1 cellular context compared by ENCODE assay signal in genomic region chr18:79519751-79520472, GRCh38.
TF ChIP-seq lines count a peak whose summit lies in the region.

No MANE protein-coding gene starts in this region.

TF ChIP-seq in K562, 482 proteins besides CTCF, POLR2A, EP300 and RAD21 (continued from another document and continues in another):
- no peak for TF ChIP-seq MBD1 (CRISPR knock-in tag; IDR thresholded peaks at IDR 0.05)
- TF ChIP-seq TARDBP (IDR thresholded peaks at IDR 0.05): no peak
- no peak for TF ChIP-seq ZNF655 (CRISPR knock-in tag; IDR thresholded peaks at IDR 0.05)
- no peak for TF ChIP-seq RBM39 (optimal IDR thresholded peaks at IDR 0.05; ENCODE audit: low read depth, low read length)
- no peak for TF ChIP-seq SIRT6 (IDR thresholded peaks at IDR 0.05; ENCODE audit: low read depth, low read length)
- no peak for TF ChIP-seq DMBX1 (CRISPR knock-in tag; IDR thresholded peaks at IDR 0.05; ENCODE audit: borderline replicate concordance)
- no peak for TF ChIP-seq ZNF431 (CRISPR knock-in tag; IDR thresholded peaks at IDR 0.05)
- TF ChIP-seq GTF2B (IDR thresholded peaks at IDR 0.05; ENCODE audit: extremely low read depth, insufficient read length): no peak
- 0 out of 2 replicates have a peak, but pooled peaks have one; percentile 41 for TF ChIP-seq TEAD4 (IDR thresholded peaks at IDR 0.05; ENCODE audit: low read length)
- no peak for TF ChIP-seq TEAD4 (CRISPR knock-in tag; IDR thresholded peaks at IDR 0.05; ENCODE audit: borderline replicate concordance)
- no peak for TF ChIP-seq ZNF311 (CRISPR knock-in tag; IDR thresholded peaks at IDR 0.05)
- TF ChIP-seq MAFK (IDR thresholded peaks at IDR 0.05; ENCODE audit: low read length): no peak
- TF ChIP-seq CUX1 (CRISPR knock-in tag; IDR thresholded peaks at IDR 0.05): no peak
- no peak for TF ChIP-seq RBM34 (IDR thresholded peaks at IDR 0.05; ENCODE audit: borderline replicate concordance, insufficient read depth, low read length)
- no peak for TF ChIP-seq ZBTB8A (IDR thresholded peaks at IDR 0.05; ENCODE audit: partially characterized antibody)
- no peak for TF ChIP-seq CREB3 (tag; conservative IDR thresholded peaks at IDR 0.05; ENCODE audit: low read depth)
- no peak for TF ChIP-seq KDM1A (IDR thresholded peaks at IDR 0.05)
- no peak for TF ChIP-seq ATF2 (CRISPR knock-in tag; IDR thresholded peaks at IDR 0.05)
- no peak; the same call in 1 of the 2 replicates for TF ChIP-seq CREB3L1 (IDR thresholded peaks at IDR 0.05; ENCODE audit: borderline replicate concordance, low read depth)
- TF ChIP-seq DDX20 (tag; IDR thresholded peaks at IDR 0.05; ENCODE audit: low read depth): no peak
- no peak for TF ChIP-seq ETV1 (tag; conservative IDR thresholded peaks at IDR 0.05; ENCODE audit: low read depth)
- no peak for TF ChIP-seq ARID2 (IDR thresholded peaks at IDR 0.05)
- TF ChIP-seq SETDB1 (IDR thresholded peaks at IDR 0.05; ENCODE audit: low read length): no peak
- 0 out of 2 replicates have a peak, but pooled peaks have one; percentile 30 for TF ChIP-seq SMARCA4 (IDR thresholded peaks at IDR 0.05)
- TF ChIP-seq FOXM1 (IDR thresholded peaks at IDR 0.05; ENCODE audit: low read depth): no peak
- TF ChIP-seq FOXM1 (CRISPR knock-in tag; IDR thresholded peaks at IDR 0.05; ENCODE audit: low read depth): no peak
- no peak for TF ChIP-seq PTTG1 (tag; IDR thresholded peaks at IDR 0.05; ENCODE audit: low read depth)
- no peak for TF ChIP-seq ZNF224 (CRISPR knock-in tag; IDR thresholded peaks at IDR 0.05)
- no peak for TF ChIP-seq ZNF134 (CRISPR knock-in tag; conservative IDR thresholded peaks at IDR 0.05)
- TF ChIP-seq SMARCB1 (IDR thresholded peaks at IDR 0.05; ENCODE audit: insufficient read length, low read depth): no peak
- TF ChIP-seq ARID1B (IDR thresholded peaks at IDR 0.05): peak; percentile 76
- no peak for TF ChIP-seq RNF219 (CRISPR knock-in tag; IDR thresholded peaks at IDR 0.05)
- no peak for TF ChIP-seq PPARD (CRISPR knock-in tag; IDR thresholded peaks at IDR 0.05)
- no peak for TF ChIP-seq PHB (CRISPR knock-in tag; IDR thresholded peaks at IDR 0.05)
- TF ChIP-seq CBFA2T3 (IDR thresholded peaks at IDR 0.05): peak; percentile 76
- 0 out of 6 replicates have a peak, but pooled peaks of 1 of the 3 experiments have one; percentile 22 for TF ChIP-seq ZBTB11 (CRISPR knock-in tag; IDR thresholded peaks at IDR 0.05)
- TF ChIP-seq CBFB (CRISPR knock-in tag; IDR thresholded peaks at IDR 0.05): no peak
- TF ChIP-seq ZNF41 (CRISPR knock-in tag; conservative IDR thresholded peaks at IDR 0.05): no peak
- TF ChIP-seq CHAMP1 (IDR thresholded peaks at IDR 0.05): no peak
- TF ChIP-seq EGR1 (conservative IDR thresholded peaks at IDR 0.05): peak; percentile 21; the same call in 1 of the 2 replicates
- no peak for TF ChIP-seq ATF1 (CRISPR knock-in tag; IDR thresholded peaks at IDR 0.05)
- no peak for TF ChIP-seq ATF1 (tag; IDR thresholded peaks at IDR 0.05)
